ENCODE assay signal across 8 cellular contexts in genomic region chr6:158939255-158940170, GRCh38.
A peak's percentile ranks its signal among the peaks of the same experiment; 100 is the strongest.
DNase-seq lines count a peak whose midpoint lies in the region; ATAC-seq, FAIRE-seq and TF ChIP-seq lines count a peak whose summit lies in the region.

No MANE protein-coding gene starts in this region.

- DNase-seq in Right ventricle myocardium superior = no peak
- DNase-seq in cardiac septum (ENCODE audit: low spot score) = no peak
- DNase-seq in activated naive CD8-positive, alpha-beta T cell treated with anti-CD3 and anti-CD28 coated beads, Interleukin-2, amount 10 ng/mL, durations not matched to agents 7 days and 5 days = peak; percentile 40
- no peak for DNase-seq in HepG2 (ENCODE audit: low spot score)
- DNase-seq in upper lobe of left lung = peak in 1 of 2 donors; percentile 83
- DNase-seq in activated gamma-delta T cell treated with Interleukin-2 at 50 U/mL for 16 hours = no peak
- no peak for DNase-seq in NCI-H2227 (lab: John Stamatoyannopoulos, UW; ENCODE audit: unreplicated experiment)

- peaks cover 16% of the 10 kb centered on the region for H3K27me3 Mint-ChIP-seq in activated naive CD8-positive, alpha-beta T cell treated with anti-CD3 and anti-CD28 coated beads, Interleukin-2, amount 10 ng/mL, durations not matched to agents 7 days and 5 days

- no peak overlapping the region for H2AFZ ChIP-seq in HepG2 (ENCODE audit: low read length)

- POLR2A ChIA-PET in activated naive CD8-positive, alpha-beta T cell treated with anti-CD3 and anti-CD28 coated beads, Interleukin-2, amount 10 ng/mL, durations not matched to agents 7 days and 5 days (lab: Charles Lee) = no interaction called here
- POLR2A ChIA-PET in HepG2 (lab: Yijun Ruan, JAX) = no interaction called here

- no peaks in the 10 kb centered on the region for H4K20me1 ChIP-seq in HepG2 (ENCODE audit: insufficient read depth, low read length)

- TF ChIP-seq POLR2A in HepG2 (IDR thresholded peaks at IDR 0.05; ENCODE audit: insufficient read depth in 1 of 2, low read depth in 2 of 2, low read length in 2 of 2) (no peak), upper lobe of left lung (IDR thresholded peaks at IDR 0.05) (no peak)

- H3K36me3 ChIP-seq in HepG2 (replicated peaks in 1 of 2; ENCODE audit: control insufficient read depth in 1 of 2, insufficient read depth in 2 of 2, low read length in 2 of 2) (no peaks in the 10 kb centered on the region), upper lobe of left lung (no peaks in the 10 kb centered on the region)

- no peaks in the 10 kb centered on the region for H3K79me2 ChIP-seq in HepG2 (ENCODE audit: insufficient read depth, low read length)

- ATAC-seq in Right ventricle myocardium superior (ENCODE audit: poor library complexity) (peak; percentile 29), HepG2 (peak; percentile 52), upper lobe of left lung (ENCODE audit: low FRiP score in 2 of 2) (peak; percentile 58 to 65), SK-N-SH treated with all-trans-retinoic acid at 6 μM for 48 hours (no peak)
- ATAC-seq in activated naive CD8-positive, alpha-beta T cell treated with anti-CD3 and anti-CD28 coated beads, Interleukin-2, amount 10 ng/mL, durations not matched to agents 7 days and 5 days (ENCODE audit: low read depth) = peak; percentile 30

- H3K4me3 ChIP-seq in HepG2 (replicated peaks in 1 of 3; ENCODE audit: insufficient read depth in 1 of 3, low read depth in 2 of 3, low read length in 3 of 3) (no peak overlapping the region), upper lobe of left lung (peak overlapping the region in 3 of 4 donors; percentile 9 to 41 (median 24))

- peak overlapping the region; percentile 4 for H3K27ac Mint-ChIP-seq in activated naive CD8-positive, alpha-beta T cell treated with anti-CD3 and anti-CD28 coated beads, Interleukin-2, amount 10 ng/mL, durations not matched to agents 7 days and 5 days

- BruUV-seq in HepG2 (replicated peaks; lab: Mats Ljungman, UMichigan) = no TSS peak

- H3K9ac ChIP-seq in HepG2 (ENCODE audit: insufficient read depth, low read depth, low read length) = no peak overlapping the region

- H3K9me3 Mint-ChIP-seq in activated naive CD8-positive, alpha-beta T cell treated with anti-CD3 and anti-CD28 coated beads, Interleukin-2, amount 10 ng/mL, durations not matched to agents 7 days and 5 days = peaks cover 5% of the 10 kb centered on the region

- H3K9me3 ChIP-seq in HepG2 (ENCODE audit: low read length) = no peaks in the 10 kb centered on the region
- H3K9me3 ChIP-seq in upper lobe of left lung = no peaks in the 10 kb centered on the region

- intact Hi-C loops in Right ventricle myocardium superior (cut with DNase I) (no loop called here), cardiac septum (cut with DNase I) (no loop called here), HepG2 (cut with micrococcal nuclease; ENCODE audit: unreplicated experiment) (no loop called here)

- H3K4me1 ChIP-seq in HepG2 (ENCODE audit: insufficient read depth, low read length) = peaks cover 6% of the 10 kb centered on the region; the same call in 1 of the 2 replicates
- peaks cover 0 to 7% (median 0%) of the 10 kb centered on the region in 4 donors for H3K4me1 ChIP-seq in upper lobe of left lung

- TF ChIP-seq CTCF in HepG2 (CRISPR knock-in tag; IDR thresholded peaks at IDR 0.05) (no peak), upper lobe of left lung (IDR thresholded peaks at IDR 0.05) (no peak)

- in situ Hi-C loops in HepG2 (cut with HindIII; ENCODE audit: extremely low pct_ligation_motif_present, low pct_unique_long_range_greater_than_20kb) = no loop called here

- H3K27ac ChIP-seq in HepG2 (ENCODE audit: extremely low read length, insufficient read depth, low read length) (no peak overlapping the region), upper lobe of left lung (no peak overlapping the region)

- FAIRE-seq in HepG2 (lab: Jason Lieb, UNC) = no peak

- no peak for TF ChIP-seq RAD21 in HepG2 (CRISPR knock-in tag; IDR thresholded peaks at IDR 0.05)

- peak overlapping the region; percentile 78 for H3K4me3 Mint-ChIP-seq in activated naive CD8-positive, alpha-beta T cell treated with anti-CD3 and anti-CD28 coated beads, Interleukin-2, amount 10 ng/mL, durations not matched to agents 7 days and 5 days

- no peak overlapping the region for H3K4me2 ChIP-seq in HepG2 (ENCODE audit: low read depth, low read length)

- WGBS in HepG2 (ENCODE audit: low lambda C conversion rate) = 74% methylated on average over 37 of the region's 37 CpGs
- WGBS in upper lobe of left lung, 2 donors = 33 to 47% methylated on average over 32 to 34 of the region's 37 CpGs

- H3K27me3 ChIP-seq in HepG2 (ENCODE audit: control insufficient read depth in 1 of 2, insufficient read depth in 2 of 2, low read length in 2 of 2) = 0 out of 5 replicates have a peak, but pooled peaks cover 0 to 4% of the 10 kb centered on the region in 2 experiments
- no peaks in the 10 kb centered on the region for H3K27me3 ChIP-seq in upper lobe of left lung

- H3K4me1 Mint-ChIP-seq in activated naive CD8-positive, alpha-beta T cell treated with anti-CD3 and anti-CD28 coated beads, Interleukin-2, amount 10 ng/mL, durations not matched to agents 7 days and 5 days = peaks cover 7% of the 10 kb centered on the region

- no peak for TF ChIP-seq EP300 in HepG2 (IDR thresholded peaks at IDR 0.05; ENCODE audit: low read depth in 2 of 2, low read length in 2 of 2)
- no peak for TF ChIP-seq EP300 in HepG2 (CRISPR knock-in tag; IDR thresholded peaks at IDR 0.05; ENCODE audit: borderline replicate concordance)
- TF ChIP-seq EP300 in upper lobe of left lung (IDR thresholded peaks at IDR 0.05) = no peak

- CTCF ChIA-PET in HepG2 (lab: Yijun Ruan, JAX; ENCODE audit: low intra/inter-chr PET ratio, low total read pairs) = no interaction called here

- H3K36me3 Mint-ChIP-seq in activated naive CD8-positive, alpha-beta T cell treated with anti-CD3 and anti-CD28 coated beads, Interleukin-2, amount 10 ng/mL, durations not matched to agents 7 days and 5 days = no peaks in the 10 kb centered on the region

TF ChIP-seq in HepG2, 621 proteins besides CTCF, POLR2A, EP300 and RAD21 (continues in another document):
- TF ChIP-seq FOXK2 (IDR thresholded peaks at IDR 0.05) (no peak), ZNF772 (CRISPR knock-in tag; IDR thresholded peaks at IDR 0.05) (no peak), ZNF564 (CRISPR knock-in tag; IDR thresholded peaks at IDR 0.05) (no peak), ATM (IDR thresholded peaks at IDR 0.05; ENCODE audit: borderline replicate concordance) (no peak), SALL2 (CRISPR knock-in tag; IDR thresholded peaks at IDR 0.05) (no peak), STAG1 (CRISPR knock-in tag; IDR thresholded peaks at IDR 0.05) (no peak), ZNF441 (CRISPR knock-in tag; IDR thresholded peaks at IDR 0.05; ENCODE audit: borderline replicate concordance) (no peak), ZFX (CRISPR knock-in tag; IDR thresholded peaks at IDR 0.05; ENCODE audit: low read depth) (no peak), ZNF75D (CRISPR knock-in tag; IDR thresholded peaks at IDR 0.05; ENCODE audit: borderline replicate concordance) (no peak), TAF15 (IDR thresholded peaks at IDR 0.05; ENCODE audit: low read depth, low read length, poor library complexity, severe bottlenecking) (no peak), IRF9 (CRISPR knock-in tag; IDR thresholded peaks at IDR 0.05; ENCODE audit: borderline replicate concordance) (no peak), MAFK (conservative IDR thresholded peaks at IDR 0.05 in 1 of 2, IDR thresholded peaks at IDR 0.05 in 1 of 2; ENCODE audit: low read length in 2 of 2) (no peak), GABPB1 (CRISPR knock-in tag; IDR thresholded peaks at IDR 0.05) (no peak), RAD51 (IDR thresholded peaks at IDR 0.05; ENCODE audit: borderline replicate concordance) (no peak)

TF ChIP-seq in SK-N-SH treated with all-trans-retinoic acid at 6 μM for 48 hours, 23 proteins besides CTCF, POLR2A, EP300 and RAD21 (continues in another document):
- TF ChIP-seq GLIS3 (CRISPR knock-in tag; IDR thresholded peaks at IDR 0.05) = no peak
- TF ChIP-seq TSHZ2 (CRISPR knock-in tag; IDR thresholded peaks at IDR 0.05) = no peak
- no peak for TF ChIP-seq SNAI2 (CRISPR knock-in tag; IDR thresholded peaks at IDR 0.05)
- no peak for TF ChIP-seq CSRNP3 (CRISPR knock-in tag; IDR thresholded peaks at IDR 0.05)

Comparison
In these comparisons a context has a peak if more than half of its experiments do, and no peak if none do; other contexts are left out.
1. H3K4me3 ChIP-seq: peak in upper lobe of left lung (3 of 4); none in HepG2 (0 of 3).